1 cellular context compared by ENCODE assay signal in genomic region chr6:142373268-142374089, GRCh38.
TF ChIP-seq lines count a peak whose summit lies in the region.

No MANE protein-coding gene starts in this region.

TF ChIP-seq in K562, 482 proteins besides CTCF, POLR2A, EP300 and RAD21:
- TF ChIP-seq ZBTB40 (IDR thresholded peaks at IDR 0.05) (0 out of 2 replicates have a peak, but pooled peaks have one; percentile 51), ZBTB40 (CRISPR knock-in tag; IDR thresholded peaks at IDR 0.05) (no peak), MBD1 (CRISPR knock-in tag; IDR thresholded peaks at IDR 0.05) (no peak)
